8 cellular contexts compared by ENCODE assay signal in genomic region chr19:39996811-39997594, GRCh38. TPM values are rescaled to one million over a fixed set of nuclear protein-coding genes. Genes with fewer than 3 reads are reported as not detected.
DNase-seq lines count a peak whose midpoint lies in the region; ATAC-seq and TF ChIP-seq lines count a peak whose summit lies in the region.

ZNF546 (plus strand) TSS chr19:39997060; CDS start chr19:39998327, 1,267 bp downstream.

- TF ChIP-seq POLR2A in testis (IDR thresholded peaks at IDR 0.05) = peak; percentile 20

- DNase-seq in GM06990 (ENCODE audit: extremely low read depth, insufficient read length) = peak; percentile 97
- DNase-seq in NCI-H1105 (lab: John Stamatoyannopoulos, UW) = peak; percentile 76
- peak; percentile 86 for DNase-seq in glutamatergic neuron
- DNase-seq in omental fat pad (ENCODE audit: low spot score) = peak; percentile 76
- DNase-seq in testis = peak; percentile 96

- no peak for TF ChIP-seq CTCF in GM06990 (IDR thresholded peaks at IDR 0.05; ENCODE audit: insufficient read depth, low read length, poor library complexity, severe bottlenecking)
- TF ChIP-seq CTCF in glutamatergic neuron (IDR thresholded peaks at IDR 0.05; ENCODE audit: partially characterized antibody, unreplicated experiment) = no peak
- TF ChIP-seq CTCF in omental fat pad (IDR thresholded peaks at IDR 0.05) = no peak
- no peak for TF ChIP-seq CTCF in testis (IDR thresholded peaks at IDR 0.05)

- H3K27ac Mint-ChIP-seq in activated naive CD8-positive, alpha-beta T cell = peak within 1 kb of the TSS; percentile 99
- H3K27ac Mint-ChIP-seq in glutamatergic neuron (ENCODE audit: unreplicated experiment) = peak within 1 kb of the TSS; percentile 97

- H3K36me3 ChIP-seq in GM06990 (ENCODE audit: control insufficient read depth, insufficient read depth, low read length) = no peaks in the 10 kb centered on the region
- H3K36me3 ChIP-seq in testis (ENCODE audit: low read depth, missing control alignments) = no peaks in the 10 kb centered on the region

- H3K4me3 Mint-ChIP-seq in activated naive CD8-positive, alpha-beta T cell = peak within 1 kb of the TSS; percentile 99
- H3K4me3 Mint-ChIP-seq in glutamatergic neuron (ENCODE audit: unreplicated experiment) = peak within 1 kb of the TSS; percentile 100

- no peaks in the 10 kb centered on the region for H3K27me3 Mint-ChIP-seq in activated naive CD8-positive, alpha-beta T cell
- peaks cover 7% of the 10 kb centered on the region for H3K27me3 Mint-ChIP-seq in glutamatergic neuron (ENCODE audit: unreplicated experiment)

- intact Hi-C loops in testis (cut with DNase I; ENCODE audit: low total_unique reads) = no loop called here

- H3K36me3 Mint-ChIP-seq in activated naive CD8-positive, alpha-beta T cell = peaks cover 16% of the 10 kb centered on the region
- peaks cover 20% of the 10 kb centered on the region for H3K36me3 Mint-ChIP-seq in glutamatergic neuron (ENCODE audit: unreplicated experiment)

- peak within 1 kb of the TSS; percentile 66 to 78 for H3K27ac ChIP-seq in testis

- peaks cover 4% of the 10 kb centered on the region for H3K4me1 ChIP-seq in testis

- peaks cover 47% of the 10 kb centered on the region for H3K4me1 Mint-ChIP-seq in activated naive CD8-positive, alpha-beta T cell (ENCODE audit: low read depth)
- peaks cover 9% of the 10 kb centered on the region for H3K4me1 Mint-ChIP-seq in glutamatergic neuron (ENCODE audit: low read depth, unreplicated experiment)

- H3K27me3 ChIP-seq in GM06990 (replicated peaks; ENCODE audit: control insufficient read depth, insufficient read depth, low read length) = no peaks in the 10 kb centered on the region
- H3K27me3 ChIP-seq in testis = no peaks in the 10 kb centered on the region

- 1% methylated on average over 32 to 50 of the region's 50 CpGs for WGBS in testis, 2 donors

- peak within 1 kb of the TSS; percentile 85 for H3K4me3 ChIP-seq in GM06990 (replicated peaks; ENCODE audit: low read depth, low read length)
- H3K4me3 ChIP-seq in testis = peak within 1 kb of the TSS; percentile 69 to 74

- no peaks in the 10 kb centered on the region for H3K9me3 ChIP-seq in testis

- ATAC-seq in HG02642 (IDR thresholded peaks at IDR 0.05; ENCODE audit: poor library complexity, unreplicated experiment) (peak; percentile 89), SK-N-SH treated with all-trans-retinoic acid at 6 μM for 48 hours (peak; percentile 98), omental fat pad (ENCODE audit: low FRiP score) (peak; percentile 96)

- H3K9me3 Mint-ChIP-seq in activated naive CD8-positive, alpha-beta T cell (ENCODE audit: low read depth) = peaks cover 3% of the 10 kb centered on the region
- H3K9me3 Mint-ChIP-seq in glutamatergic neuron (ENCODE audit: unreplicated experiment) = peaks cover 9% of the 10 kb centered on the region

TF ChIP-seq in SK-N-SH treated with all-trans-retinoic acid at 6 μM for 48 hours, 23 proteins besides CTCF, POLR2A, EP300 and RAD21:
- TF ChIP-seq SNAI2 (CRISPR knock-in tag; IDR thresholded peaks at IDR 0.05) (no peak), CSDC2 (CRISPR knock-in tag; IDR thresholded peaks at IDR 0.05) (no peak), ZNF8 (CRISPR knock-in tag; IDR thresholded peaks at IDR 0.05) (no peak), ZNF70 (CRISPR knock-in tag; IDR thresholded peaks at IDR 0.05) (no peak), BACH2 (CRISPR knock-in tag; IDR thresholded peaks at IDR 0.05; ENCODE audit: borderline replicate concordance) (no peak), ESRRG (CRISPR knock-in tag; IDR thresholded peaks at IDR 0.05) (no peak), PPARA (CRISPR knock-in tag; IDR thresholded peaks at IDR 0.05; ENCODE audit: borderline replicate concordance) (no peak), RARB (CRISPR knock-in tag; IDR thresholded peaks at IDR 0.05) (no peak), TCF4 (CRISPR knock-in tag; IDR thresholded peaks at IDR 0.05; ENCODE audit: borderline replicate concordance) (no peak), POU6F1 (CRISPR knock-in tag; IDR thresholded peaks at IDR 0.05; ENCODE audit: borderline replicate concordance, low read depth) (no peak), OSR1 (CRISPR knock-in tag; IDR thresholded peaks at IDR 0.05) (no peak), ZC3H10 (CRISPR knock-in tag; IDR thresholded peaks at IDR 0.05) (no peak), ISL1 (CRISPR knock-in tag; IDR thresholded peaks at IDR 0.05) (no peak)
- TF ChIP-seq, protein P1, sequence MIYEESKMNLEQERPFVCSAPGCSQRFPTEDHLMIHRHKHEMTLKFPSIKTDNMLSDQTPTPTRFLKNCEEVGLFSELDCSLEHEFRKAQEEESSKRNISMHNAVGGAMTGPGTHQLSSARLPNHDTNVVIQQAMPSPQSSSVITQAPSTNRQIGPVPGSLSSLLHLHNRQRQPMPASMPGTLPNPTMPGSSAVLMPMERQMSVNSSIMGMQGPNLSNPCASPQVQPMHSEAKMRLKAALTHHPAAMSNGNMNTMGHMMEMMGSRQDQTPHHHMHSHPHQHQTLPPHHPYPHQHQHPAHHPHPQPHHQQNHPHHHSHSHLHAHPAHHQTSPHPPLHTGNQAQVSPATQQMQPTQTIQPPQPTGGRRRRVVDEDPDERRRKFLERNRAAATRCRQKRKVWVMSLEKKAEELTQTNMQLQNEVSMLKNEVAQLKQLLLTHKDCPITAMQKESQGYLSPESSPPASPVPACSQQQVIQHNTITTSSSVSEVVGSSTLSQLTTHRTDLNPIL (CRISPR knock-in tag; IDR thresholded peaks at IDR 0.05; ENCODE audit: low read depth) = no peak
- TF ChIP-seq, protein P2, sequence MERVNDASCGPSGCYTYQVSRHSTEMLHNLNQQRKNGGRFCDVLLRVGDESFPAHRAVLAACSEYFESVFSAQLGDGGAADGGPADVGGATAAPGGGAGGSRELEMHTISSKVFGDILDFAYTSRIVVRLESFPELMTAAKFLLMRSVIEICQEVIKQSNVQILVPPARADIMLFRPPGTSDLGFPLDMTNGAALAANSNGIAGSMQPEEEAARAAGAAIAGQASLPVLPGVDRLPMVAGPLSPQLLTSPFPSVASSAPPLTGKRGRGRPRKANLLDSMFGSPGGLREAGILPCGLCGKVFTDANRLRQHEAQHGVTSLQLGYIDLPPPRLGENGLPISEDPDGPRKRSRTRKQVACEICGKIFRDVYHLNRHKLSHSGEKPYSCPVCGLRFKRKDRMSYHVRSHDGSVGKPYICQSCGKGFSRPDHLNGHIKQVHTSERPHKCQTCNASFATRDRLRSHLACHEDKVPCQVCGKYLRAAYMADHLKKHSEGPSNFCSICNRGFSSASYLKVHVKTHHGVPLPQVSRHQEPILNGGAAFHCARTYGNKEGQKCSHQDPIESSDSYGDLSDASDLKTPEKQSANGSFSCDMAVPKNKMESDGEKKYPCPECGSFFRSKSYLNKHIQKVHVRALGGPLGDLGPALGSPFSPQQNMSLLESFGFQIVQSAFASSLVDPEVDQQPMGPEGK (CRISPR knock-in tag; IDR thresholded peaks at IDR 0.05; ENCODE audit: borderline replicate concordance) = no peak
- TF ChIP-seq, protein P3, sequence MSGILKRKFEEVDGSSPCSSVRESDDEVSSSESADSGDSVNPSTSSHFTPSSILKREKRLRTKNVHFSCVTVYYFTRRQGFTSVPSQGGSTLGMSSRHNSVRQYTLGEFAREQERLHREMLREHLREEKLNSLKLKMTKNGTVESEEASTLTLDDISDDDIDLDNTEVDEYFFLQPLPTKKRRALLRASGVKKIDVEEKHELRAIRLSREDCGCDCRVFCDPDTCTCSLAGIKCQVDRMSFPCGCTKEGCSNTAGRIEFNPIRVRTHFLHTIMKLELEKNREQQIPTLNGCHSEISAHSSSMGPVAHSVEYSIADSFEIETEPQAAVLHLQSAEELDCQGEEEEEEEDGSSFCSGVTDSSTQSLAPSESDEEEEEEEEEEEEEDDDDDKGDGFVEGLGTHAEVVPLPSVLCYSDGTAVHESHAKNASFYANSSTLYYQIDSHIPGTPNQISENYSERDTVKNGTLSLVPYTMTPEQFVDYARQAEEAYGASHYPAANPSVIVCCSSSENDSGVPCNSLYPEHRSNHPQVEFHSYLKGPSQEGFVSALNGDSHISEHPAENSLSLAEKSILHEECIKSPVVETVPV (CRISPR knock-in tag; IDR thresholded peaks at IDR 0.05) = no peak

RNA-seq across cellular contexts. Expression of gene ZNF546, which starts in this region (rescaled TPM):
- total RNA-seq in glutamatergic neuron (ENCODE audit: unreplicated experiment) (3.2 TPM), omental fat pad (10 to 100 TPM in 1 of 4 donors, 1 to 10 TPM in 3; 1.4 to 11.8 (median 6.7) TPM), testis (10 to 100 TPM; 19.6 to 21.7 TPM)
- 27.6 TPM for polyA plus RNA-seq in testis (ENCODE audit: insufficient read depth, low read depth, low replicate concordance)

Comparison
In these comparisons a context has a peak if more than half of its experiments do, and no peak if none do; other contexts are left out.
1. Peak in every context shown above with its lines: DNase-seq, ATAC-seq, H3K4me3 ChIP-seq and H3K27ac ChIP-seq.